Comparison of ENCODE assay signal across 8 cellular contexts in the genomic region with DNA sequence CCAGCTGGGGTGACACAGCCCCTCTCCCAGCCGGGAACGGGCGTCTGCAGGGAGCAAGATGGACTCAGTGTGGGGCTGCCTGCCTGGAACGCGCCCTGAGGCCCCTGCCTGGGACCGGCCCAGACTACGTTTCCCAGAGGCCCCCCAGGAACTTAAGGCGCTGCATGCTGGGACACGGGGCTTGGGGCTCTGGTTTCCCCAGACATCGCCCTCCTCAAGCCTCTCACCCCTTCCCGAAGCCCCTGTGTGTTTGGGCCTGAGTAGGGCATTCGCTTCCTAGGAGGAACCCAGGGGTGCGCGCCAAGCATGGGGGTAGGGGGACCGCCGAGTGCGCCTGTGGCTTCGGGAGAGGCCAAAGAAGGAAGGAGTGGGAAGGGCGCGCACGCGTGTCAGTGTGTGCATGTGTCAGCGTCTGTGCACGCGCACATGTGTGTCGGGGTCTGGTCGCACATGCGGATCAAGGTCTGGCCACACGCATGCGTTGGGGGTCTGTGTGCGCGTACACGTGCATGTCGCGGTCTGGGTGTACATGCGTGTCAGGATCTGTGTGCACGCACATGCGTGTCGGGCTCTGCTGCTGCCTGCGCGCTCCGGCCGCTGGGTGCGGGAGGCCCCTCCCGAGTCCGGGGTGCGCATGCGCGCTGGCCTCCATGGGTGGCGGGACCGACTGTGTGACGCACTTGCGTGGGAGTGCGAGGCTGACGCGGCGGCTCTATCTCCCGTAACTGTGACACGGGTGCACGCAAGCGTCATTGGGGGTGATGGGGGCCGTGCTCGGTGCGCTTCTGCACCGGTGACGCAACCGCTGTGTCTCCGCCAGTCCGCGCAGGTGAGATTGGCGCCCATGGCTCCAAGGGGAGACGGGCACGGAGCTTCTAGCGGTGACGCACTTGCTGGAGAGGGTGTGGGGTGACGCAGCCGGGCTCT. TPM values are rescaled to one million over a fixed set of nuclear protein-coding genes. Genes with fewer than 3 reads are reported as not detected.
A peak's percentile ranks its signal among the peaks of the same experiment; 100 is the strongest.
DNase-seq lines count a peak whose midpoint lies in the region; ATAC-seq, FAIRE-seq and TF ChIP-seq lines count a peak whose summit lies in the region.

No MANE protein-coding gene starts in this region.

- TF ChIP-seq POLR2A in GM18951 (IDR thresholded peaks at IDR 0.05; ENCODE audit: extremely low read depth, insufficient read depth, insufficient read length), result peak; percentile 63

- in situ Hi-C loops in GM18951 (cut with MboI; ENCODE audit: low sequenced_read_pairs, unreplicated experiment), result no loop called here

- peaks cover 14% of the 10 kb centered on the region for H3K36me3 Mint-ChIP-seq in T-helper 1 cell treated with Interleukin-12 subunit alpha and Interleukin-12 subunit beta and Interleukin-4 antibody, amounts not matched to agents 30 μg/mL and 1 μg/mL, for 36 hours (ENCODE audit: low read depth)

- peak overlapping the region; percentile 14 for H2AFZ ChIP-seq in ACC112 (ENCODE audit: low read length, unreplicated experiment)

- no peaks in the 10 kb centered on the region for H3K9me3 ChIP-seq in small intestine (ENCODE audit: control insufficient read depth, low read depth)

- ATAC-seq in HG03457 (IDR thresholded peaks at IDR 0.05; ENCODE audit: unreplicated experiment), result peak; percentile 47

- WGBS in small intestine, 3 donors, result 37 to 61% (median 56%) methylated on average over 76 to 77 of the region's 77 CpGs

- DNase-seq in anterior cingulate cortex (lab: John Stamatoyannopoulos, UW), result peak in 57 of 58 donors; percentile 10 to 88 (median 75)
- peak; percentile 61 to 78 for DNase-seq in hippocampal formation (lab: John Stamatoyannopoulos, UW)
- DNase-seq in small intestine, result peak; percentile 82
- DNase-seq in NCI-H1694 (lab: John Stamatoyannopoulos, UW), result no peak

- H3K4me1 Mint-ChIP-seq in T-helper 1 cell treated with Interleukin-12 subunit alpha and Interleukin-12 subunit beta and Interleukin-4 antibody, amounts not matched to agents 30 μg/mL and 1 μg/mL, for 36 hours (ENCODE audit: low read depth), result peaks cover 15% of the 10 kb centered on the region

- H3K4me1 ChIP-seq in ACC112 (ENCODE audit: control insufficient read depth, insufficient read depth, low read length, unreplicated experiment) (peaks cover 6% of the 10 kb centered on the region), small intestine (ENCODE audit: control insufficient read depth in 2 of 2, insufficient read depth in 1 of 2, low read depth in 1 of 2, low read length in 1 of 2) (no peaks in the 10 kb centered on the region)

- H3K27me3 ChIP-seq in ACC112 (ENCODE audit: insufficient read depth, low read length) (no peaks in the 10 kb centered on the region), small intestine (ENCODE audit: control insufficient read depth in 2 of 2, insufficient read depth in 2 of 2, low read length in 2 of 2) (no peaks in the 10 kb centered on the region)

- H3K36me3 ChIP-seq in ACC112 (ENCODE audit: insufficient read depth, low read length) (peaks cover 4% of the 10 kb centered on the region; the same call in 1 of the 2 replicates), small intestine (ENCODE audit: control insufficient read depth in 2 of 2, insufficient read depth in 2 of 2, low read length in 2 of 2) (peaks cover 0 to 2% of the 10 kb centered on the region in 2 donors)

- H3K9me3 Mint-ChIP-seq in T-helper 1 cell treated with Interleukin-12 subunit alpha and Interleukin-12 subunit beta and Interleukin-4 antibody, amounts not matched to agents 30 μg/mL and 1 μg/mL, for 36 hours, result peaks cover 14% of the 10 kb centered on the region

- peak overlapping the region; percentile 93 for H3K4me3 Mint-ChIP-seq in T-helper 1 cell treated with Interleukin-12 subunit alpha and Interleukin-12 subunit beta and Interleukin-4 antibody, amounts not matched to agents 30 μg/mL and 1 μg/mL, for 36 hours

- FAIRE-seq in small intestine (lab: Jason Lieb, UNC), result no peak

- peak overlapping the region; percentile 96 for H3K27ac Mint-ChIP-seq in T-helper 1 cell treated with Interleukin-12 subunit alpha and Interleukin-12 subunit beta and Interleukin-4 antibody, amounts not matched to agents 30 μg/mL and 1 μg/mL, for 36 hours

- H3K27ac ChIP-seq in ACC112 (ENCODE audit: low read depth, low read length) (peak overlapping the region; percentile 67; the same call in 1 of the 2 replicates), small intestine (ENCODE audit: low read depth in 1 of 2, low read length in 1 of 2) (peak overlapping the region; percentile 30 to 91)

- no peaks in the 10 kb centered on the region for H3K27me3 Mint-ChIP-seq in T-helper 1 cell treated with Interleukin-12 subunit alpha and Interleukin-12 subunit beta and Interleukin-4 antibody, amounts not matched to agents 30 μg/mL and 1 μg/mL, for 36 hours (ENCODE audit: low read depth)

- H3K4me3 ChIP-seq in ACC112 (ENCODE audit: low read depth, low read length), result peak overlapping the region; percentile 88
- H3K4me3 ChIP-seq in small intestine (ENCODE audit: low read depth in 1 of 2, low read length in 2 of 2), result peak overlapping the region; percentile 27 to 49

- peaks cover 5% of the 10 kb centered on the region for H3K79me2 ChIP-seq in ACC112 (ENCODE audit: control insufficient read depth, insufficient read depth, low read length, unreplicated experiment)

RNA-seq across cellular contexts. Expression of gene ZNF331, which starts 16.2 kb away (rescaled TPM):
- 1 to 10 TPM; 2.2 to 5.9 (median 3.5) TPM for polyA plus RNA-seq in small intestine
